Comparison of ENCODE assay signal across 14 cellular contexts in genomic region chr12:94033112-94033511, GRCh38.
"Had no signal": no experiment of that assay in that cellular context is flagged by ENCODE, and none has a peak within 500 bp of the region (broad histone marks: within the 10 kb centered on the region; RNA-seq: fewer than 3 reads in every experiment).

No MANE protein-coding gene starts in this region.

- H3K27ac ChIP-seq: adrenal gland, heart left ventricle, psoas muscle, sigmoid colon, stomach, thyroid gland, uterus, WERI-Rb-1 had no signal

- H3K4me3 ChIP-seq: adrenal gland, coronary artery, heart left ventricle, psoas muscle, sigmoid colon, stomach, thyroid gland, uterus had no signal

- H3K4me1 Mint-ChIP-seq: nephron had no signal

- H3K27ac Mint-ChIP-seq: nephron had no signal

- H3K4me3 Mint-ChIP-seq: nephron had no signal

- DNase-seq: activated CD4-positive, alpha-beta T cell treated with anti-CD3 and anti-CD28 coated beads, Interleukin-2, amount 50 U/mL, for 4 hours; effector CD8-positive, alpha-beta T cell; foreskin melanocyte; heart left ventricle; psoas muscle; sigmoid colon; stomach; T1000; thyroid gland; WERI-Rb-1 had no signal

- H3K36me3 ChIP-seq: adrenal gland, heart left ventricle, sigmoid colon, stomach, thyroid gland, uterus, WERI-Rb-1 had no signal

- ATAC-seq: heart left ventricle, psoas muscle had no signal

- H3K4me1 ChIP-seq: adrenal gland, psoas muscle, sigmoid colon, stomach, thyroid gland, uterus had no signal

- H3K9me3 ChIP-seq: adrenal gland, psoas muscle, sigmoid colon, thyroid gland, uterus had no signal

- H3K27me3 ChIP-seq: adrenal gland, heart left ventricle, sigmoid colon, stomach, thyroid gland, uterus had no signal
